37 cellular contexts compared by ENCODE assay signal in the genomic region with DNA sequence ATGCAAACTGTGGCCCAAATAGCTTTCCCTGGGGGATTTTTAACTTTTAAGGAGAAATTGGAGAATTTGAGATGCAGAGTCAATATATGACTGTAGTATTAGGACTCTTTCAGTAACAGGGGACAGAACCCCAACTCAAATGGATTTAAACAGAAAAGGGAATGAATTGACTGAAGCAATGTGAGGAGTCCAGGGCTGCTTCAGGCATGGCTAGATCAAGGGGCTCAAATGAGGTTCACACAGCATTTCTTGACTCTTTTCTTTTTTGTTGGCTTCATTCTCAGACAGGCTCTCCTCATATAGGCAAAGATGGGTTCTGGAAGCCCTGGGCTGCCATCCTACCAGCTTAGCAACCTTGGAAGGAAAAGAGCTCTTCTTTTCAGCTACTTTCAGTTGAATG. TPM values are rescaled to one million over a fixed set of nuclear protein-coding genes. Genes with fewer than 3 reads are reported as not detected.
"Had no signal": no experiment of that assay in that cellular context is flagged by ENCODE, and none has a peak within 500 bp of the region (broad histone marks: within the 10 kb centered on the region; RNA-seq: fewer than 3 reads in every experiment).

No MANE protein-coding gene starts in this region.

- DNase-seq: Karpas-422, Kasumi-1, MG63, MM.1S, MV-4-11, NCI-H1048, NCI-H1092, NCI-H1092 treated with DMSO at 0.1 percent for 48 hours, NCI-H1105, NCI-H1105 treated with DMSO at 0.1 percent for 48 hours, NCI-H1417, NCI-H1417 treated with DMSO at 0.1 percent for 48 hours, NCI-H1436, NCI-H1436 treated with DMSO at 0.1 percent for 48 hours, NCI-H146, NCI-H1694, NCI-H1694 treated with DMSO at 0.1 percent for 48 hours, NCI-H187, NCI-H187 treated with DMSO at 0.1 percent for 48 hours, NCI-H1930, NCI-H2029, NCI-H2029 treated with DMSO at 0.1 percent for 48 hours, NCI-H2081, NCI-H2081 treated with DMSO at 0.1 percent for 48 hours, NCI-H2107, NCI-H2171, NCI-H2171 treated with DMSO at 0.1 percent for 48 hours, NCI-H2227 treated with DMSO at 0.1 percent for 48 hours, NCI-H226, NCI-H345, NCI-H446, NCI-H446 treated with DMSO at 0.1 percent for 48 hours, NCI-H510A, NCI-H510A treated with DMSO at 0.1 percent for 48 hours had no signal

- H3K27me3 ChIP-seq: MG63 had no signal

- H3K9me3 ChIP-seq: MG63 had no signal

- H3K36me3 ChIP-seq: MG63 had no signal

- H3K4me3 ChIP-seq: MG63 had no signal

RNA-seq across cellular contexts. Expression of gene HNF1A, which starts 13.6 kb away (rescaled TPM):
- total RNA-seq: M059J, MCF 10A, NCI-H460 had no signal
